ENCODE assay signal across 28 cellular contexts in the genomic region with DNA sequence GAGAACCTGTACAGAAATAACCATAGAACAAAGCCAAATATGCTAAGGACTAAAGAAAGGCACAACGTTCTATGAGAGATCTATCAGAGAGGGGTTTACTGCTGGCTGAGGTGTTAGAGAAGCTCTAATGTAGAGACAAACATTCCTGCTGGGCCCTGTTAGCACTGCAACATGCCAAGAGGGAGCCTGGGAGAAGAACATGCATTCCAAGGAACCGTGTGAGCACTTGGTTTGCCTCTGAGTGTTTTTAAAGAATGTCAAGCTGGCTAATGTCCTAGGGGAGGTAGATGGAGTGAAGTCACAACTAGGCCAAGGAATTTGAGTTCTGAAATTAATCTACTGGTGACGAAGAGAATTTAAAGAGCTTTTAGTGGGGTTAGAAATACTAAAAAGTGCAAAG.
DNase-seq lines count a peak whose midpoint lies in the region; TF ChIP-seq lines count a peak whose summit lies in the region.
"Had no signal": no experiment of that assay in that cellular context is flagged by ENCODE, and none has a peak within 500 bp of the region (broad histone marks: within the 10 kb centered on the region; RNA-seq: fewer than 3 reads in every experiment).

No MANE protein-coding gene starts in this region.

- H3K27ac ChIP-seq in smooth muscle cell (ENCODE audit: low read depth) (peak overlapping the region; percentile 85), left ventricle myocardium inferior (replicated peaks) (no peak overlapping the region)
- H3K27ac ChIP-seq: gastrocnemius medialis, KMS-11, right lobe of liver, uterus had no signal

- no peak overlapping the region for H2AFZ ChIP-seq in smooth muscle cell (ENCODE audit: low read depth)

- intact Hi-C loops in left ventricle myocardium inferior (cut with micrococcal nuclease) = no loop called here

- peak; percentile 10 for DNase-seq in ELF-1 (ENCODE audit: low read depth, low spot score)
- peak; percentile 12 for DNase-seq in astrocyte of the spinal cord (ENCODE audit: low read depth, low spot score)
- DNase-seq in iPS-NIHi11 (ENCODE audit: low spot score) = peak; percentile 17
- DNase-seq in smooth muscle cell (lab: John Stamatoyannopoulos, UW; ENCODE audit: unreplicated experiment) = no peak
- no peak for DNase-seq in NCI-H524 treated with DMSO at 0.1 percent for 48 hours (lab: John Stamatoyannopoulos, UW)
- DNase-seq in NOMO-1 treated with DMSO at 0.1 percent for 48 hours (lab: John Stamatoyannopoulos, UW; ENCODE audit: unreplicated experiment) = no peak
- no peak for DNase-seq in left ventricle myocardium inferior
- DNase-seq in HT-29 (ENCODE audit: low spot score) = no peak
- DNase-seq: activated CD4-positive, alpha-beta T cell treated with anti-CD3 and anti-CD28 coated beads for 1 hour; activated CD8-positive, alpha-beta memory T cell treated with anti-CD3 and anti-CD28 coated beads for 24 hours; activated naive CD4-positive, alpha-beta T cell treated with Interleukin-2 at 50 U/mL for 16 hours; activated T-cell treated with anti-CD3 and anti-CD28 coated beads, Interleukin-2, amount 50 U/mL, for 48 hours; amygdala; CD8-positive, alpha-beta T cell; gastrocnemius medialis; GDM1; MV-4-11; natural killer cell; NCI-H187; NCI-H748 treated with DMSO at 0.1 percent for 48 hours; PC-3; right lobe of liver; SHP77; stimulated activated CD4-positive, alpha-beta T cell treated with anti-CD3 and anti-CD28 coated beads, Interleukin-15, amount 100 ng/mL, for 24 hours; stimulated activated CD8-positive, alpha-beta memory T cell treated with anti-CD3 and anti-CD28 coated beads, Interleukin-4, amount 100 ng/mL, for 48 hours; substantia nigra; uterus had no signal

- H3K36me3 ChIP-seq in smooth muscle cell (ENCODE audit: low read depth) (no peaks in the 10 kb centered on the region), left ventricle myocardium inferior (no peaks in the 10 kb centered on the region)
- H3K36me3 ChIP-seq: gastrocnemius medialis, right lobe of liver, uterus had no signal

- in situ Hi-C loops in astrocyte of the spinal cord (cut with HindIII; ENCODE audit: low sequenced_read_pairs) = no loop called here

- H3K27me3 ChIP-seq in smooth muscle cell (ENCODE audit: low read depth) (no peaks in the 10 kb centered on the region), left ventricle myocardium inferior (ENCODE audit: low read depth) (no peaks in the 10 kb centered on the region)
- H3K27me3 ChIP-seq: gastrocnemius medialis, right lobe of liver, uterus had no signal

- H3F3A ChIP-seq in smooth muscle cell (ENCODE audit: low read depth) = no peaks in the 10 kb centered on the region

- WGBS in smooth muscle cell (ENCODE audit: low lambda C conversion rate) = 15% methylated on average over 3 of the region's 3 CpGs

- H3K79me2 ChIP-seq in smooth muscle cell (ENCODE audit: low read depth) = no peaks in the 10 kb centered on the region

- peak overlapping the region; percentile 54 for H3K9ac ChIP-seq in smooth muscle cell (ENCODE audit: low read depth)
- H3K9ac ChIP-seq: KMS-11 had no signal

- H4K20me1 ChIP-seq in smooth muscle cell (ENCODE audit: low read depth) = peaks cover 10% of the 10 kb centered on the region

- H3K9me3 ChIP-seq in smooth muscle cell (replicated peaks; ENCODE audit: low read depth) (no peaks in the 10 kb centered on the region), left ventricle myocardium inferior (replicated peaks) (no peaks in the 10 kb centered on the region)
- H3K9me3 ChIP-seq: gastrocnemius medialis, right lobe of liver, uterus had no signal

- no peak overlapping the region for H3K4me3 ChIP-seq in astrocyte of the spinal cord (ENCODE audit: low read depth, low read length)
- H3K4me3 ChIP-seq in smooth muscle cell = no peak overlapping the region
- H3K4me3 ChIP-seq in left ventricle myocardium inferior = no peak overlapping the region
- H3K4me3 ChIP-seq: gastrocnemius medialis, right lobe of liver, uterus had no signal

- H3K4me1 ChIP-seq in smooth muscle cell (ENCODE audit: low read depth) (peaks cover 19% of the 10 kb centered on the region), left ventricle myocardium inferior (no peaks in the 10 kb centered on the region)
- H3K4me1 ChIP-seq: gastrocnemius medialis, right lobe of liver, uterus had no signal

- TF ChIP-seq CTCF in astrocyte of the spinal cord (IDR thresholded peaks at IDR 0.05; ENCODE audit: low read depth, low read length) (no peak), smooth muscle cell (IDR thresholded peaks at IDR 0.05; ENCODE audit: borderline replicate concordance, insufficient read depth, poor library complexity, severe bottlenecking) (no peak), left ventricle myocardium inferior (IDR thresholded peaks at IDR 0.05; ENCODE audit: borderline replicate concordance) (no peak)

- peak overlapping the region; percentile 74 for H3K4me2 ChIP-seq in smooth muscle cell
- H3K4me2 ChIP-seq: KMS-11 had no signal

Comparison
In these comparisons a context has a peak if more than half of its experiments do, and no peak if none do; other contexts are left out.
1. DNase-seq: peak in ELF-1 (single experiment), astrocyte of the spinal cord (single experiment) and iPS-NIHi11 (single experiment); none in smooth muscle cell (single experiment), NCI-H524 treated with DMSO at 0.1 percent for 48 hours (single experiment), NOMO-1 treated with DMSO at 0.1 percent for 48 hours (single experiment), left ventricle myocardium inferior (single experiment) and HT-29 (single experiment).